Comparison of ENCODE assay signal across 17 cellular contexts in genomic region chr22:22800716-22801115, GRCh38.
A peak's percentile ranks its signal among the peaks of the same experiment; 100 is the strongest.
DNase-seq lines count a peak whose midpoint lies in the region; ATAC-seq and TF ChIP-seq lines count a peak whose summit lies in the region.
"Had no signal": no experiment of that assay in that cellular context is flagged by ENCODE, and none has a peak within 500 bp of the region (broad histone marks: within the 10 kb centered on the region; RNA-seq: fewer than 3 reads in every experiment).

No MANE protein-coding gene starts in this region.

- H3K9me1 ChIP-seq in IMR-90 (ENCODE audit: insufficient read depth, low read length): no peaks in the 10 kb centered on the region

- dilution Hi-C loops in IMR-90 (cut with HindIII; ENCODE audit: low sequenced_read_pairs, unreplicated experiment): no loop called here

- in situ Hi-C loops in IMR-90 (cut with MboI; ENCODE audit: low sequenced_read_pairs): no loop called here

- H4K91ac ChIP-seq in IMR-90 (ENCODE audit: insufficient read depth, low read depth, low read length): no peak overlapping the region
- H4K91ac ChIP-seq in neuronal stem cell (ENCODE audit: low read depth, low read length, poor library complexity): no peak overlapping the region

- H3K23ac ChIP-seq in IMR-90 (ENCODE audit: low read depth, low read length) (no peak overlapping the region), neuronal stem cell (ENCODE audit: low read depth, low read length, poor library complexity) (no peak overlapping the region)

- no peak overlapping the region for H2AFZ ChIP-seq in IMR-90 (replicated peaks; ENCODE audit: low read length, poor library complexity)
- H2AFZ ChIP-seq in neuronal stem cell (ENCODE audit: low read length): no peak overlapping the region

- H4K8ac ChIP-seq in IMR-90 (ENCODE audit: low read depth in 2 of 2, low read length in 2 of 2) (no peak overlapping the region), neuronal stem cell (ENCODE audit: low read depth, low read length) (no peak overlapping the region)

- TF ChIP-seq POLR2A in IMR-90 (IDR thresholded peaks at IDR 0.05; ENCODE audit: low read depth, low read length): no peak

- H4K20me1 ChIP-seq in IMR-90 (ENCODE audit: insufficient read depth, low read length): no peaks in the 10 kb centered on the region

- H2BK15ac ChIP-seq in IMR-90 (ENCODE audit: low read depth, low read length): no peak overlapping the region
- no peak overlapping the region for H2BK15ac ChIP-seq in neuronal stem cell (ENCODE audit: low read length)

- H3K27ac ChIP-seq in IMR-90 (ENCODE audit: insufficient read depth, low read length): no peak overlapping the region
- no peak overlapping the region for H3K27ac ChIP-seq in neuronal stem cell (replicated peaks; ENCODE audit: low read length)

- H3K14ac ChIP-seq in IMR-90 (replicated peaks; ENCODE audit: low read depth, low read length): no peak overlapping the region
- no peak overlapping the region for H3K14ac ChIP-seq in neuronal stem cell (ENCODE audit: low read length)

- H3K36me3 ChIP-seq in IMR-90 (ENCODE audit: control insufficient read depth, insufficient read depth, low read length): no peaks in the 10 kb centered on the region
- H3K36me3 ChIP-seq in neuronal stem cell (replicated peaks in 1 of 2; ENCODE audit: control insufficient read depth in 2 of 2, insufficient read depth in 2 of 2, low read length in 2 of 2): no peaks in the 10 kb centered on the region

- H2BK5ac ChIP-seq in IMR-90 (ENCODE audit: low read depth, low read length, poor library complexity, severe bottlenecking) (no peak overlapping the region), neuronal stem cell (ENCODE audit: low read length) (no peak overlapping the region)

- no peak overlapping the region for H3K4me3 ChIP-seq in IMR-90 (ENCODE audit: insufficient read depth, low read depth, low read length)
- no peak overlapping the region for H3K4me3 ChIP-seq in fibroblast of mammary gland (ENCODE audit: control insufficient read depth, low read depth, low read length)
- H3K4me3 ChIP-seq in neuronal stem cell (ENCODE audit: low read length in 2 of 2): no peak overlapping the region

- POLR2A ChIA-PET in IMR-90 (lab: Charles Lee; ENCODE audit: unreplicated experiment): no interaction called here

- DNase-seq in A172 (ENCODE audit: low spot score) (peak; percentile 1), IMR-90 (peak; percentile 4), fibroblast of mammary gland (ENCODE audit: low read depth) (peak; percentile 57), neuronal stem cell (ENCODE audit: low spot score) (no peak), NAMALWA (ENCODE audit: low spot score) (no peak), NCI-H1436 treated with DMSO at 0.1 percent for 48 hours (lab: John Stamatoyannopoulos, UW) (no peak), COLO668 (lab: John Stamatoyannopoulos, UW; ENCODE audit: unreplicated experiment) (no peak)
- DNase-seq: 8988T, AML-193, Calu3, MV-4-11, NCI-H1436, NCI-H2081, NCI-H524 treated with DMSO at 0.1 percent for 48 hours, OCI-M1, RPMI8226 had no signal

- no peak overlapping the region for H3K56ac ChIP-seq in IMR-90 (ENCODE audit: extremely low read depth, insufficient read depth, low read length)

- H2AK9ac ChIP-seq in IMR-90 (replicated peaks; ENCODE audit: low read depth, low read length, poor library complexity): no peak overlapping the region

- no CpG with 5 or more reads among the region's 3 CpGs for WGBS in IMR-90 (ENCODE audit: extremely low coverage in 2 of 2, insufficient read length in 1 of 2), 2 experiments
- WGBS in neuronal stem cell (ENCODE audit: extremely low coverage in 2 of 2, insufficient read length in 2 of 2, insufficient replicate concordance in 1 of 2), 2 donors: no CpG with 5 or more reads among the region's 3 CpGs

- H2BK12ac ChIP-seq in neuronal stem cell (ENCODE audit: low read length): no peak overlapping the region

- no peak overlapping the region for H2BK120ac ChIP-seq in IMR-90 (ENCODE audit: low read depth, low read length)
- H2BK120ac ChIP-seq in neuronal stem cell (ENCODE audit: low read depth, low read length): no peak overlapping the region

- H2AK5ac ChIP-seq in IMR-90 (ENCODE audit: low read depth, low read length) (no peak overlapping the region), neuronal stem cell (ENCODE audit: low read depth, low read length) (no peak overlapping the region)

- H3K9ac ChIP-seq in IMR-90 (ENCODE audit: low read depth, low read length): no peak overlapping the region
- no peak overlapping the region for H3K9ac ChIP-seq in neuronal stem cell (ENCODE audit: low read depth, low read length, poor library complexity)

- H3K27me3 ChIP-seq in IMR-90 (ENCODE audit: control insufficient read depth, insufficient read depth, low read length) (peaks cover 1% of the 10 kb centered on the region; the same call in 1 of the 2 replicates), neuronal stem cell (ENCODE audit: control insufficient read depth in 3 of 3, insufficient read depth in 3 of 3, low read depth in 1 of 3, low read length in 3 of 3) (peaks cover 0 to 2% (median 0%) of the 10 kb centered on the region in 3 experiments)

- no peak for TF ChIP-seq CTCF in IMR-90 (conservative IDR thresholded peaks at IDR 0.05; ENCODE audit: low read depth, low read length)
- TF ChIP-seq CTCF in fibroblast of mammary gland (conservative IDR thresholded peaks at IDR 0.05; ENCODE audit: control insufficient read depth, insufficient read depth, low read depth, low read length): no peak

- intact Hi-C loops in IMR-90 (cut with micrococcal nuclease): no loop called here

- ATAC-seq in IMR-90 (ENCODE audit: low read depth) (no peak), esophagus mucosa (no peak)

- CTCF ChIA-PET in IMR-90 (lab: Yijun Ruan, JAX): no interaction called here

- H4K5ac ChIP-seq in IMR-90 (ENCODE audit: low read depth, low read length): no peak overlapping the region

- TF ChIP-seq RAD21 in IMR-90 (IDR thresholded peaks at IDR 0.05; ENCODE audit: low read length): no peak

- H3K18ac ChIP-seq in IMR-90 (ENCODE audit: low read depth, low read length) (no peak overlapping the region), neuronal stem cell (ENCODE audit: low read length) (no peak overlapping the region)

- no TSS peak for BruUV-seq in IMR-90 (replicated peaks; lab: Mats Ljungman, UMichigan)

- no peak overlapping the region for H3K4me2 ChIP-seq in IMR-90 (ENCODE audit: low read depth, low read length)
- H3K4me2 ChIP-seq in neuronal stem cell (ENCODE audit: insufficient read depth, low read length, poor library complexity, severe bottlenecking): peak overlapping the region; percentile 3

- H3K79me1 ChIP-seq in IMR-90 (ENCODE audit: low read depth in 1 of 2, low read length in 2 of 2) (no peaks in the 10 kb centered on the region), neuronal stem cell (ENCODE audit: low read depth, low read length) (no peaks in the 10 kb centered on the region)

- H3K4ac ChIP-seq in IMR-90 (ENCODE audit: low read depth, low read length) (no peak overlapping the region), neuronal stem cell (ENCODE audit: low read length) (no peak overlapping the region)

- H3K9me3 ChIP-seq in IMR-90 (ENCODE audit: control insufficient read depth, insufficient read depth, low read length): no peaks in the 10 kb centered on the region; the same call in 1 of the 2 replicates
- H3K9me3 ChIP-seq in neuronal stem cell (replicated peaks in 1 of 2; ENCODE audit: control insufficient read depth in 2 of 2, insufficient read depth in 1 of 2, low read depth in 1 of 2, low read length in 2 of 2): no peaks in the 10 kb centered on the region

- H2BK20ac ChIP-seq in IMR-90 (ENCODE audit: low read depth, low read length): no peak overlapping the region

- H3K4me1 ChIP-seq in IMR-90 (ENCODE audit: control insufficient read depth, insufficient read depth, low read length): no peaks in the 10 kb centered on the region
- H3K4me1 ChIP-seq in neuronal stem cell (ENCODE audit: control insufficient read depth in 2 of 2, insufficient read depth in 1 of 2, low read depth in 1 of 2, low read length in 2 of 2): no peaks in the 10 kb centered on the region

TF ChIP-seq in IMR-90, 13 proteins besides CTCF, POLR2A, EP300 and RAD21:
- TF ChIP-seq RCOR1 (IDR thresholded peaks at IDR 0.05; ENCODE audit: insufficient replicate concordance, low read length) (no peak), BHLHE40 (IDR thresholded peaks at IDR 0.05; ENCODE audit: low read depth, low read length) (no peak), CEBPB (IDR thresholded peaks at IDR 0.05; ENCODE audit: low read depth, low read length) (no peak), USF2 (IDR thresholded peaks at IDR 0.05; ENCODE audit: low read depth, low read length) (no peak), SMC3 (IDR thresholded peaks at IDR 0.05; ENCODE audit: low read depth, low read length) (no peak), FOS (IDR thresholded peaks at IDR 0.05; ENCODE audit: low read depth, low read length) (no peak), NFE2L2 (IDR thresholded peaks at IDR 0.05; ENCODE audit: low read depth, low read length) (no peak), MXI1 (IDR thresholded peaks at IDR 0.05; ENCODE audit: borderline replicate concordance, low read depth, low read length) (no peak), MAZ (IDR thresholded peaks at IDR 0.05; ENCODE audit: borderline replicate concordance, low read depth, low read length) (no peak), CHD1 (IDR thresholded peaks at IDR 0.05; ENCODE audit: low read depth, low read length) (no peak), MAFK (IDR thresholded peaks at IDR 0.05; ENCODE audit: low read depth, low read length) (no peak), RFX5 (IDR thresholded peaks at IDR 0.05; ENCODE audit: low read depth, low read length) (no peak)

Comparison
In these comparisons a context has a peak if more than half of its experiments do, and no peak if none do; other contexts are left out.
1. DNase-seq: peak in A172 (single experiment), IMR-90 (single experiment) and fibroblast of mammary gland (single experiment); none in neuronal stem cell (single experiment), NAMALWA (single experiment), NCI-H1436 treated with DMSO at 0.1 percent for 48 hours (single experiment) and COLO668 (single experiment).